ENCODE assay signal across 25 cellular contexts in the genomic region with DNA sequence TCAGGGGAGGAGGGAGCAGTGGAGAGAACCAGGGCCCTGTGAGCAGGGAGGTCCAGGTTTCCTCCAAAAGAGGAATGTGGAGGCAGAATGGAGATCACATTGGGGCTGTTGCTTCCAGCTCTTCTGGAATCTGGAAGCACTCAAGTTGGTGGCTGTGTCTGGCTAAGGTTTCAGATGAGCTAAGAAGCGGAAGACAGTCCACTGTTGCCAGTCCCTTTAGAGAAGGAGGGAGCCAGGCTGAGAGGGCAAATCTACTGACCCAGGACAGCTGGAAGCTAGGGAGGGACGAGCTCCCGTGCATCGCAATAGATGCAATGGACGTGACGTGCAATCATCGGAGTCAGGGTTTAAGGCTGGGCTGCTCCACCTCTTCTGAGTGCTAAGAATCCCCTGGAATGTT.
"Had no signal": no experiment of that assay in that cellular context is flagged by ENCODE, and none has a peak within 500 bp of the region (broad histone marks: within the 10 kb centered on the region; RNA-seq: fewer than 3 reads in every experiment).

No MANE protein-coding gene starts in this region.

- H3K9me3 ChIP-seq: left lung, mucosa of descending colon, neutrophil, right lobe of liver, thoracic aorta, tibial nerve, upper lobe of right lung, uterus had no signal

- H3K4me3 Mint-ChIP-seq: mesothelial cell of epicardium; naive B cell; stimulated activated naive B cell treated with anti-CD40 and anti-IgM and Interleukin-4, amounts not matched to agents 10 μg/mL and 1 μg/mL and 100 μg/mL, for 72 hours; stimulated activated naive CD8-positive, alpha-beta T cell treated with anti-CD3 and anti-CD28 coated beads, Interleukin-15, Interleukin-2, amounts not matched to agents 100 ng/mL and 50 ng/mL, for 24 hours had no signal

- H3K36me3 ChIP-seq: left lung, neutrophil, right lobe of liver, thoracic aorta, tibial nerve, upper lobe of right lung, uterus had no signal

- H3K4me1 Mint-ChIP-seq: mesothelial cell of epicardium had no signal

- ATAC-seq: esophagus mucosa; left lung; mucosa of descending colon; right lobe of liver; stimulated activated naive B cell treated with anti-CD40 and anti-IgM and Interleukin-4, amounts not matched to agents 10 μg/mL and 1 μg/mL and 100 μg/mL, for 72 hours; upper lobe of right lung had no signal

- H3K27ac ChIP-seq: coronary artery, epithelial cell of prostate, left lung, neutrophil, parathyroid adenoma, right lobe of liver, thoracic aorta, tibial nerve, upper lobe of right lung, uterus had no signal

- H3K9ac ChIP-seq: parathyroid adenoma had no signal

- H3K27me3 ChIP-seq: left lung, neutrophil, right lobe of liver, tibial nerve, upper lobe of right lung, uterus had no signal

- H3K79me2 ChIP-seq: parathyroid adenoma had no signal

- H3K4me3 ChIP-seq: coronary artery, left lung, mucosa of descending colon, right lobe of liver, thoracic aorta, tibial nerve, upper lobe of right lung, uterus had no signal

- H3K27ac Mint-ChIP-seq: mesothelial cell of epicardium; naive B cell; progenitor cell of endocrine pancreas; stimulated activated naive B cell treated with anti-CD40 and anti-IgM and Interleukin-4, amounts not matched to agents 10 μg/mL and 1 μg/mL and 100 μg/mL, for 72 hours; stimulated activated naive CD8-positive, alpha-beta T cell treated with anti-CD3 and anti-CD28 coated beads, Interleukin-15, Interleukin-2, amounts not matched to agents 100 ng/mL and 50 ng/mL, for 24 hours had no signal

- DNase-seq: effector CD4-positive, alpha-beta T cell; hypothalamus; immature natural killer cell; kidney; left lung; mesenchymal stem cell; mucosa of descending colon; naive B cell; right lobe of liver; small intestine; stimulated activated CD4-positive, alpha-beta T cell treated with anti-CD3 and anti-CD28 coated beads, Interleukin-15, amount 100 ng/mL, for 24 hours; stimulated activated CD4-positive, alpha-beta T cell treated with anti-CD3 and anti-CD28 coated beads, Interleukin-2, amount 100 ng/mL, for 48 hours; stimulated activated naive B cell treated with anti-CD40 and anti-IgM and Interleukin-4, amounts not matched to agents 10 μg/mL and 1 μg/mL and 100 μg/mL, for 72 hours; upper lobe of right lung; uterus had no signal

- H3K36me3 Mint-ChIP-seq: immature natural killer cell; mesothelial cell of epicardium; naive B cell; stimulated activated naive B cell treated with anti-CD40 and anti-IgM and Interleukin-4, amounts not matched to agents 10 μg/mL and 1 μg/mL and 100 μg/mL, for 72 hours had no signal

- H3K4me1 ChIP-seq: parathyroid adenoma, tibial nerve, upper lobe of right lung, uterus had no signal

- H3K9me3 Mint-ChIP-seq: immature natural killer cell; stimulated activated naive B cell treated with anti-CD40 and anti-IgM and Interleukin-4, amounts not matched to agents 10 μg/mL and 1 μg/mL and 100 μg/mL, for 72 hours; stimulated activated naive CD8-positive, alpha-beta T cell treated with anti-CD3 and anti-CD28 coated beads, Interleukin-15, Interleukin-2, amounts not matched to agents 100 ng/mL and 50 ng/mL, for 24 hours had no signal

- H2AFZ ChIP-seq: parathyroid adenoma had no signal
